Comparison of ENCODE assay signal across 15 cellular contexts in genomic region chr2:207471261-207471660, GRCh38. TPM values are rescaled to one million over a fixed set of nuclear protein-coding genes. Genes with fewer than 3 reads are reported as not detected.
DNase-seq lines count a peak whose midpoint lies in the region; ATAC-seq and TF ChIP-seq lines count a peak whose summit lies in the region.
"Had no signal": no experiment of that assay in that cellular context is flagged by ENCODE, and none has a peak within 500 bp of the region (broad histone marks: within the 10 kb centered on the region; RNA-seq: fewer than 3 reads in every experiment).

No MANE protein-coding gene starts in this region.

- POLR2A ChIA-PET in activated CD4-positive, alpha-beta T cell treated with anti-CD3 and anti-CD28 coated beads for 36 hours (lab: Charles Lee), result no interaction called here

- TF ChIP-seq CTCF in endothelial cell (IDR thresholded peaks at IDR 0.05; ENCODE audit: unreplicated experiment) (no peak), nephron progenitor cell (IDR thresholded peaks at IDR 0.05) (no peak), sigmoid colon (IDR thresholded peaks at IDR 0.05) (no peak)

- H3K9me3 ChIP-seq in sigmoid colon, result no peaks in the 10 kb centered on the region
- H3K9me3 ChIP-seq: BLaER1, HAP-1 had no signal

- no peak for ATAC-seq in activated CD4-positive, alpha-beta T cell treated with anti-CD3 and anti-CD28 coated beads for 36 hours
- ATAC-seq in HG02763 (IDR thresholded peaks at IDR 0.05; ENCODE audit: unreplicated experiment) (no peak), HG03342 (IDR thresholded peaks at IDR 0.05; ENCODE audit: unreplicated experiment) (no peak)
- ATAC-seq: GM12878 had no signal

- CTCF ChIA-PET in activated CD4-positive, alpha-beta T cell treated with anti-CD3 and anti-CD28 coated beads for 36 hours (lab: Charles Lee), result interaction anchor here (0.6 to 1.4 kb wide), 5 partner anchors 11 to 482 kb away, joined by 3 to 5 read pairs (median 3); no protein-coding TSS in a partner anchor

- no peak overlapping the region for H3K27ac Mint-ChIP-seq in activated CD4-positive, alpha-beta T cell treated with anti-CD3 and anti-CD28 coated beads, Interleukin-2, amount 10 ng/mL, durations not matched to agents 24 days and 14 days
- H3K27ac Mint-ChIP-seq in activated CD4-positive, alpha-beta T cell treated with anti-CD3 and anti-CD28 coated beads for 36 hours, result no peak overlapping the region
- peak overlapping the region; percentile 8 for H3K27ac Mint-ChIP-seq in endothelial cell (ENCODE audit: unreplicated experiment)
- H3K27ac Mint-ChIP-seq in nephron progenitor cell, result peak overlapping the region; percentile 71
- H3K27ac Mint-ChIP-seq: HFFc6 had no signal

- H3K4me3 Mint-ChIP-seq in activated CD4-positive, alpha-beta T cell treated with anti-CD3 and anti-CD28 coated beads, Interleukin-2, amount 10 ng/mL, durations not matched to agents 24 days and 14 days, result no peak overlapping the region
- H3K4me3 Mint-ChIP-seq in activated CD4-positive, alpha-beta T cell treated with anti-CD3 and anti-CD28 coated beads for 36 hours, result no peak overlapping the region
- H3K4me3 Mint-ChIP-seq in endothelial cell (ENCODE audit: unreplicated experiment) (no peak overlapping the region), nephron progenitor cell (no peak overlapping the region)
- H3K4me3 Mint-ChIP-seq: HFFc6 had no signal

- TF ChIP-seq EP300 in sigmoid colon (IDR thresholded peaks at IDR 0.05), result no peak

- no peak overlapping the region for H3K4me3 ChIP-seq in sigmoid colon
- H3K4me3 ChIP-seq: BLaER1, GM12878, HAP-1 had no signal

- H3K27me3 ChIP-seq in sigmoid colon, result no peaks in the 10 kb centered on the region
- H3K27me3 ChIP-seq: BLaER1 had no signal

- H3K9me3 Mint-ChIP-seq in activated CD4-positive, alpha-beta T cell treated with anti-CD3 and anti-CD28 coated beads, Interleukin-2, amount 10 ng/mL, durations not matched to agents 24 days and 14 days, result no peaks in the 10 kb centered on the region
- no peaks in the 10 kb centered on the region for H3K9me3 Mint-ChIP-seq in activated CD4-positive, alpha-beta T cell treated with anti-CD3 and anti-CD28 coated beads for 36 hours (ENCODE audit: low read depth)
- no peaks in the 10 kb centered on the region for H3K9me3 Mint-ChIP-seq in endothelial cell (ENCODE audit: unreplicated experiment)
- no peaks in the 10 kb centered on the region for H3K9me3 Mint-ChIP-seq in nephron progenitor cell
- H3K9me3 Mint-ChIP-seq: HFFc6 had no signal

- no peaks in the 10 kb centered on the region for H3K36me3 Mint-ChIP-seq in activated CD4-positive, alpha-beta T cell treated with anti-CD3 and anti-CD28 coated beads, Interleukin-2, amount 10 ng/mL, durations not matched to agents 24 days and 14 days (ENCODE audit: low read depth)
- no peaks in the 10 kb centered on the region for H3K36me3 Mint-ChIP-seq in activated CD4-positive, alpha-beta T cell treated with anti-CD3 and anti-CD28 coated beads for 36 hours (ENCODE audit: low read depth)
- H3K36me3 Mint-ChIP-seq in endothelial cell (ENCODE audit: low read depth, unreplicated experiment), result no peaks in the 10 kb centered on the region
- H3K36me3 Mint-ChIP-seq in nephron progenitor cell (ENCODE audit: low read depth), result no peaks in the 10 kb centered on the region

- TF ChIP-seq POLR2A in sigmoid colon (IDR thresholded peaks at IDR 0.05), result no peak

- peaks cover 2% of the 10 kb centered on the region for H3K27me3 Mint-ChIP-seq in activated CD4-positive, alpha-beta T cell treated with anti-CD3 and anti-CD28 coated beads, Interleukin-2, amount 10 ng/mL, durations not matched to agents 24 days and 14 days
- H3K27me3 Mint-ChIP-seq in activated CD4-positive, alpha-beta T cell treated with anti-CD3 and anti-CD28 coated beads for 36 hours, result no peaks in the 10 kb centered on the region
- H3K27me3 Mint-ChIP-seq in endothelial cell (ENCODE audit: unreplicated experiment) (peaks cover 3% of the 10 kb centered on the region), nephron progenitor cell (ENCODE audit: low read depth, poor library complexity) (no peaks in the 10 kb centered on the region)

- intact Hi-C loops in activated CD4-positive, alpha-beta T cell treated with anti-CD3 and anti-CD28 coated beads, Interleukin-2, amount 10 ng/mL, durations not matched to agents 24 days and 14 days (cut with micrococcal nuclease), result loop anchor here (5.0 kb wide), 4 partner anchors 139 to 249 kb away; no protein-coding TSS in a partner anchor
- intact Hi-C loops in activated CD4-positive, alpha-beta T cell treated with anti-CD3 and anti-CD28 coated beads for 36 hours (cut with DNase I, micrococcal nuclease), result loop anchor here (5.0 to 10.0 kb wide), 8 partner anchors 144 to 1079 kb away; partner anchors contain the start of gene KLF7 (in 2 of the 2)
- intact Hi-C loops in sigmoid colon (cut with DNase I), result no loop called here

- H3K4me1 Mint-ChIP-seq in activated CD4-positive, alpha-beta T cell treated with anti-CD3 and anti-CD28 coated beads, Interleukin-2, amount 10 ng/mL, durations not matched to agents 24 days and 14 days, result peaks cover 25% of the 10 kb centered on the region
- peaks cover 26% of the 10 kb centered on the region for H3K4me1 Mint-ChIP-seq in activated CD4-positive, alpha-beta T cell treated with anti-CD3 and anti-CD28 coated beads for 36 hours
- H3K4me1 Mint-ChIP-seq in endothelial cell (ENCODE audit: unreplicated experiment) (peaks cover 38% of the 10 kb centered on the region), nephron progenitor cell (peaks cover 83% of the 10 kb centered on the region)

- H3K36me3 ChIP-seq in sigmoid colon, result no peaks in the 10 kb centered on the region
- H3K36me3 ChIP-seq: BLaER1, HAP-1 had no signal

- WGBS in sigmoid colon, 2 donors, result 80% methylated on average over 4 of the region's 4 CpGs

- peaks cover 0 to 11% (median 8%) of the 10 kb centered on the region in 4 donors for H3K4me1 ChIP-seq in sigmoid colon
- H3K4me1 ChIP-seq: HAP-1 had no signal

- no peak overlapping the region for H3K27ac ChIP-seq in sigmoid colon
- H3K27ac ChIP-seq: 22Rv1, BLaER1 had no signal

- peak; percentile 35 for DNase-seq in activated CD4-positive, alpha-beta T cell treated with anti-CD3 and anti-CD28 coated beads, Interleukin-2, amount 10 ng/mL, durations not matched to agents 24 days and 14 days
- DNase-seq in activated CD4-positive, alpha-beta T cell treated with anti-CD3 and anti-CD28 coated beads for 36 hours, result no peak
- no peak for DNase-seq in endothelial cell (ENCODE audit: low spot score)
- DNase-seq in nephron progenitor cell, result no peak
- no peak for DNase-seq in sigmoid colon
- DNase-seq in NAMALWA (ENCODE audit: low spot score), result no peak
- DNase-seq: AML-193, GOT3, HFFc6 had no signal

RNA-seq across cellular contexts. Expression of gene CREB1, which starts 58.5 kb away (rescaled TPM):
- total RNA-seq in activated CD4-positive, alpha-beta T cell treated with anti-CD3 and anti-CD28 coated beads, Interleukin-2, amount 10 ng/mL, durations not matched to agents 24 days and 14 days, result 106 and 107 TPM in 2 replicates
- total RNA-seq in activated CD4-positive, alpha-beta T cell treated with anti-CD3 and anti-CD28 coated beads for 36 hours, result 100 to 1,000 TPM in 1 of 2 experiments, 10 to 100 TPM in 1; 85.4 to 136 TPM
- total RNA-seq in endothelial cell (ENCODE audit: unreplicated experiment), result 76.8 TPM
- total RNA-seq in sigmoid colon, result 10 to 100 TPM; 31.3 to 52.0 (median 47.0) TPM
- 10 to 100 TPM in 1 of 3 donors, 1 to 10 TPM in 2; 7.2 to 11.7 (median 9.5) TPM for polyA plus RNA-seq in sigmoid colon

Comparison
In these comparisons a context has a peak if more than half of its experiments do, and no peak if none do; other contexts are left out.
1. H3K27ac Mint-ChIP-seq: peak in endothelial cell (single experiment) and nephron progenitor cell (single experiment); none in activated CD4-positive, alpha-beta T cell treated with anti-CD3 and anti-CD28 coated beads, Interleukin-2, amount 10 ng/mL, durations not matched to agents 24 days and 14 days (single experiment) and activated CD4-positive, alpha-beta T cell treated with anti-CD3 and anti-CD28 coated beads for 36 hours (single experiment).